In the genomic region with DNA sequence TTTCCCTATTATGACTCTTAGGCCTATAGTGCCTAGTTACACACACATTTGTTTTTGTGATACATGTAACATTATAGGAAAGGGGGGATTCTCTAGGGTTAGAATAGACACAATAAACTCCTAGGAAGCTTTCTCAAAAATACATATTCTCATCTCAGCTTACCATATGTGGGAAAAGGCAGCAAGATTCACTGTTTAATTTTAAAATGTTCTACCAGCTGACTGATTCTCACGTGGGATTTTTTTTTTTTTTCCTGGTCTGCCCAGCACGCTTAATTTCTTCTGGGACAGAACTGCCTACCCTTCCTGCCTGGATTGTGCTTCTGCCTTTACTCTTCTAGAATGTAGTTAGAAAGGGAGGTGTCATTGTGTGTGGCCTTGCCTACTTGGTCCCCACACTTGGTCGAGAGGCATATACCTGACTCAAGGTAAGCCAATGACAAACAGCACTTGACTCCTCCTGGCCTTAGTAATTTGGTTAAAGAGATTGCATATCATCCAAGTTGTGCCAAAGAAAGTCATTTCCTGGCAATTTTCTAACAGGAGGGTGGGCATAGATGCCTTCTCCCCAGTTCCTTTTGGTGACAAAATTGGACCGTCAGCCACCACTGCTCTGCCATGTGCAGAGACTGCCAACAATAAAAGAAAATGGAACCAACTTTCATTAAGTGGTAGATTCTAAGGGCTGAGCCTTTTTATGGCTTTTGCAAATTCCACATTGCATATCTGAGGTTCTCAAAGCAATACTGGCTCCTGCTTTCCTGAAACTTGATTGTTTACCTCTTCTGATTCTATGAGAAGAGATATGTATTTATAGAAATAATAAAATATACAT, we compare ENCODE assay signal across 9 cellular contexts. TPM values are rescaled to one million over a fixed set of nuclear protein-coding genes. Genes with fewer than 3 reads are reported as not detected.
DNase-seq lines count a peak whose midpoint lies in the region; ATAC-seq and TF ChIP-seq lines count a peak whose summit lies in the region.
"Had no signal": no experiment of that assay in that cellular context is flagged by ENCODE, and none has a peak within 500 bp of the region (broad histone marks: within the 10 kb centered on the region; RNA-seq: fewer than 3 reads in every experiment).

No MANE protein-coding gene starts in this region.

- H3K27me3 Mint-ChIP-seq in activated T-cell treated with anti-CD3 and anti-CD28 coated beads, Interleukin-2, amount 50 U/mL, for 72 hours (ENCODE audit: low read depth), result no peaks in the 10 kb centered on the region
- H3K27me3 Mint-ChIP-seq in activated B cell treated with CpG ODN at 0.5 μM for 24 hours, result no peaks in the 10 kb centered on the region

- H3K4me1 ChIP-seq in tibial nerve, result peaks cover 0 to 10% (median 5%) of the 10 kb centered on the region in 4 donors

- CTCF ChIA-PET in activated B cell treated with CpG ODN at 0.5 μM for 24 hours (lab: Charles Lee), result interaction anchor here (0.8 to 1.5 kb wide), 5 partner anchors 10 to 319 kb away, joined by 3 to 5 read pairs (median 3); partner anchors contain the start of gene TIPARP

- TF ChIP-seq CTCF in activated B cell treated with CpG ODN at 0.5 μM for 24 hours (IDR thresholded peaks at IDR 0.05) (no peak), tibial nerve (IDR thresholded peaks at IDR 0.05) (no peak)

- no peaks in the 10 kb centered on the region for H3K9me3 ChIP-seq in tibial nerve

- peaks cover 52% of the 10 kb centered on the region for H3K4me1 Mint-ChIP-seq in activated T-cell treated with anti-CD3 and anti-CD28 coated beads, Interleukin-2, amount 50 U/mL, for 72 hours (ENCODE audit: low read depth)
- H3K4me1 Mint-ChIP-seq in activated B cell treated with CpG ODN at 0.5 μM for 24 hours, result peaks cover 42% of the 10 kb centered on the region

- ATAC-seq in activated T-cell treated with anti-CD3 and anti-CD28 coated beads, Interleukin-2, amount 50 U/mL, for 72 hours (replicated peaks in 1 of 2), result no peak
- ATAC-seq in activated B cell treated with CpG ODN at 0.5 μM for 24 hours (ENCODE audit: low read depth), result no peak

- DNase-seq in activated T-cell treated with anti-CD3 and anti-CD28 coated beads, Interleukin-2, amount 50 U/mL, for 72 hours, result no peak
- DNase-seq in activated T-cell treated with anti-CD3 and anti-CD28 coated beads for 4 hours (no peak), activated B cell treated with CpG ODN at 0.5 μM for 24 hours (no peak), kidney tubule cell (ENCODE audit: low spot score) (peak; percentile 33), tibial nerve (ENCODE audit: low spot score in 2 of 2) (no peak), NK-92 (lab: John Stamatoyannopoulos, UW; ENCODE audit: unreplicated experiment) (no peak), putamen (ENCODE audit: low spot score) (no peak), NCI-H146 treated with DMSO at 0.1 percent for 48 hours (lab: John Stamatoyannopoulos, UW; ENCODE audit: unreplicated experiment) (no peak)
- DNase-seq: AML-193 had no signal

- H3K9me3 Mint-ChIP-seq in activated T-cell treated with anti-CD3 and anti-CD28 coated beads, Interleukin-2, amount 50 U/mL, for 72 hours, result no peaks in the 10 kb centered on the region
- H3K9me3 Mint-ChIP-seq in activated B cell treated with CpG ODN at 0.5 μM for 24 hours, result no peaks in the 10 kb centered on the region

- H3K36me3 Mint-ChIP-seq in activated T-cell treated with anti-CD3 and anti-CD28 coated beads, Interleukin-2, amount 50 U/mL, for 72 hours (ENCODE audit: insufficient read depth in 2 of 2), result peaks cover 0 to 7% of the 10 kb centered on the region in 2 donors
- peaks cover 8% of the 10 kb centered on the region for H3K36me3 Mint-ChIP-seq in activated B cell treated with CpG ODN at 0.5 μM for 24 hours (ENCODE audit: low read depth)

- no peak for TF ChIP-seq POLR2A in tibial nerve (IDR thresholded peaks at IDR 0.05)

- no peak for TF ChIP-seq EP300 in tibial nerve (IDR thresholded peaks at IDR 0.05)

- no peaks in the 10 kb centered on the region for H3K36me3 ChIP-seq in tibial nerve

- WGBS in tibial nerve, 2 donors, result 94 to 95% methylated on average over 4 of the region's 4 CpGs

- H3K4me3 ChIP-seq in tibial nerve, result peak overlapping the region in 1 of 4 donors; percentile 79

- intact Hi-C loops in activated B cell treated with CpG ODN at 0.5 μM for 24 hours (cut with micrococcal nuclease), result loop anchor here (1.0 to 5.0 kb wide), 11 partner anchors 8 to 357 kb away; partner anchors contain the start of genes CCNL1, LEKR1, SSR3 and TIPARP

- POLR2A ChIA-PET in activated B cell treated with CpG ODN at 0.5 μM for 24 hours (lab: Charles Lee), result interaction anchor here (0.8 to 3.5 kb wide), 11 partner anchors 9 to 342 kb away, joined by 4 to 58 read pairs (median 14); partner anchors contain the start of genes CCNL1, LEKR1, SSR3 and TIPARP

- H3K27ac ChIP-seq in tibial nerve, result peak overlapping the region in 3 of 4 donors; percentile 86 to 94 (median 91)

- H3K27me3 ChIP-seq in tibial nerve, result no peaks in the 10 kb centered on the region

- H3K27ac Mint-ChIP-seq in activated T-cell treated with anti-CD3 and anti-CD28 coated beads, Interleukin-2, amount 50 U/mL, for 72 hours, result peak overlapping the region; percentile 92
- H3K27ac Mint-ChIP-seq in activated B cell treated with CpG ODN at 0.5 μM for 24 hours, result peak overlapping the region; percentile 99

- H3K4me3 Mint-ChIP-seq in activated T-cell treated with anti-CD3 and anti-CD28 coated beads, Interleukin-2, amount 50 U/mL, for 72 hours, result peak overlapping the region; percentile 82 to 97
- peak overlapping the region; percentile 94 for H3K4me3 Mint-ChIP-seq in activated B cell treated with CpG ODN at 0.5 μM for 24 hours

RNA-seq across cellular contexts. Expression of gene LEKR1, which starts 8.0 kb away (rescaled TPM):
- total RNA-seq in activated T-cell treated with anti-CD3 and anti-CD28 coated beads, Interleukin-2, amount 50 U/mL, for 72 hours, result 1 to 10 TPM; 1.0 to 1.7 TPM
- total RNA-seq in activated B cell treated with CpG ODN at 0.5 μM for 24 hours (2.8 and 2.9 TPM in 2 replicates), tibial nerve (1 to 10 TPM in 3 of 4 donors, under 1 TPM in 1; 0.30 to 3.7 (median 2.7) TPM)
